In the genomic region with DNA sequence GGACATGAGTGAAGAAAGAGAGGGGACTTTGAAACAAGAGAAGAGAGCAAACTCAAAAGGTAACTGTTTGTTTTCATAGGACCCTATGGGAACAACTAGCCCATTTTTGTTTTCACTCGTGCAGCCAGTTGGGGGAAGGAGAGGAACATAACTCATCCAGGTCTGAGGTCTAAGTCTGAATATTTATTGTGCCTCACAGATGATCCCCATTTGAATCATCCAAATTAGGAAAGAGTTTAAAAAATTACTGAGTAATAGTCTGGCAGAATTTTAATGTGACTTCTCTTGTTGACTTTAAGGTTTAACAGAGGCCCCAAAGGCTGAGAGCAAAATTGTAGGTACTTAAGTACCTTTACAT, we compare ENCODE assay signal across 8 cellular contexts. TPM values are rescaled to one million over a fixed set of nuclear protein-coding genes. Genes with fewer than 3 reads are reported as not detected.
DNase-seq lines count a peak whose midpoint lies in the region; ATAC-seq lines count a peak whose summit lies in the region.

No MANE protein-coding gene starts in this region.

- peak; percentile 15 for DNase-seq in stimulated activated CD4-positive, alpha-beta T cell treated with anti-CD3 and anti-CD28 coated beads, Interleukin-15, amount 100 ng/mL, for 24 hours
- DNase-seq in stimulated activated CD4-positive, alpha-beta T cell treated with anti-CD3 and anti-CD28 coated beads, Interleukin-4, amount 100 ng/mL, for 4 hours, result no peak
- DNase-seq in aorta (no peak), NCI-H446 treated with DMSO at 0.1 percent for 48 hours (lab: John Stamatoyannopoulos, UW) (no peak), occipital lobe (lab: John Stamatoyannopoulos, UW) (no peak), NOMO-1 treated with dmso at 0.1 percent for 144 hours (lab: John Stamatoyannopoulos, UW; ENCODE audit: unreplicated experiment) (no peak)

- H3K36me3 ChIP-seq in mesodermal cell (ENCODE audit: control insufficient read depth, insufficient read depth, low read length) (no peaks in the 10 kb centered on the region), aorta (ENCODE audit: control insufficient read depth in 1 of 2, insufficient read depth in 2 of 2, low read length in 1 of 2) (no peaks in the 10 kb centered on the region)

- peak; percentile 68 for ATAC-seq in aorta (ENCODE audit: low FRiP score)

- no peaks in the 10 kb centered on the region for H3K9me3 Mint-ChIP-seq in activated naive CD8-positive, alpha-beta T cell (ENCODE audit: low read depth)

- H3K4me3 Mint-ChIP-seq in activated naive CD8-positive, alpha-beta T cell, result peak overlapping the region; percentile 90

- WGBS in mesodermal cell (ENCODE audit: insufficient coverage in 2 of 2), 2 experiments, result 67% methylated on average over 1 of the region's 1 CpG; no CpG with 5 or more reads in 1 of the 2 experiments
- whole genome bisulfite sequencing in aorta, 2 donors, result 1 to 3% methylated on average over 1 of the region's 1 CpG

- H3K27me3 ChIP-seq in aorta (ENCODE audit: control insufficient read depth in 1 of 2, insufficient read depth in 2 of 2, low read length in 1 of 2), result no peaks in the 10 kb centered on the region

- no peaks in the 10 kb centered on the region for H3K36me3 Mint-ChIP-seq in activated naive CD8-positive, alpha-beta T cell

- H3K4me1 Mint-ChIP-seq in activated naive CD8-positive, alpha-beta T cell (ENCODE audit: low read depth), result peaks cover 44% of the 10 kb centered on the region

- H3K9me3 ChIP-seq in mesodermal cell (ENCODE audit: control insufficient read depth, low read length), result no peaks in the 10 kb centered on the region
- no peaks in the 10 kb centered on the region for H3K9me3 ChIP-seq in aorta (ENCODE audit: control insufficient read depth, low read length)

- intact Hi-C loops in aorta (cut with DNase I), result no loop called here

- H3K4me3 ChIP-seq in mesodermal cell (ENCODE audit: extremely low read depth, insufficient read depth, low read length, poor library complexity, severe bottlenecking), result no peak overlapping the region
- no peak overlapping the region for H3K4me3 ChIP-seq in aorta (ENCODE audit: low read length in 2 of 2)

- peak overlapping the region; percentile 89 for H3K27ac Mint-ChIP-seq in activated naive CD8-positive, alpha-beta T cell

- H3K27ac ChIP-seq in mesodermal cell (ENCODE audit: low read depth, low read length, severe bottlenecking) (peak overlapping the region; percentile 57), aorta (ENCODE audit: low read depth in 1 of 2, low read length in 2 of 2) (peak overlapping the region; percentile 62 to 79)

- H3K4me1 ChIP-seq in mesodermal cell (ENCODE audit: control insufficient read depth, insufficient read depth, low read length, poor library complexity, severe bottlenecking), result no peaks in the 10 kb centered on the region
- no peaks in the 10 kb centered on the region for H3K4me1 ChIP-seq in aorta (ENCODE audit: control insufficient read depth in 1 of 2, insufficient read depth in 2 of 2, low read length in 2 of 2)

- H3K27me3 Mint-ChIP-seq in activated naive CD8-positive, alpha-beta T cell, result no peaks in the 10 kb centered on the region

RNA-seq across cellular contexts. Expression of a gene that starts 10.4 kb away (rescaled TPM):
- 8.3 TPM for polyA plus RNA-seq in mesodermal cell (2013, experiment 1 of 2)
- 5.9 TPM for polyA plus RNA-seq in mesodermal cell (2013, experiment 2 of 2)
- total RNA-seq in aorta (10 to 100 TPM; 49.5 to 83.0 TPM), occipital lobe (28.5 TPM)
- polyA plus RNA-seq in aorta, result 10 to 100 TPM; 26.2 to 29.4 TPM
